In genomic region chr17:43171761-43172487, GRCh38 we compare ENCODE assay signal across 8 cellular contexts. TPM values are rescaled to one million over a fixed set of nuclear protein-coding genes. Genes with fewer than 3 reads are reported as not detected.
DNase-seq lines count a peak whose midpoint lies in the region; ATAC-seq lines count a peak whose summit lies in the region.

No MANE protein-coding gene starts in this region.

- peak overlapping the region; percentile 68 for H3K4me3 ChIP-seq in MG63
- peak overlapping the region; percentile 71 to 74 for H3K4me3 ChIP-seq in esophagus (ENCODE audit: low read depth in 1 of 2, low read length in 2 of 2)
- H3K4me3 ChIP-seq in naive thymus-derived CD4-positive, alpha-beta T cell (ENCODE audit: low read length): peak overlapping the region; percentile 64

- no peaks in the 10 kb centered on the region for H3K27me3 Mint-ChIP-seq in activated CD4-positive, alpha-beta T cell treated with anti-CD3 and anti-CD28 coated beads, Interleukin-2, amount 10 ng/mL, durations not matched to agents 7 days and 5 days
- H3K27me3 Mint-ChIP-seq in naive thymus-derived CD4-positive, alpha-beta T cell: no peaks in the 10 kb centered on the region
- H3K27me3 Mint-ChIP-seq in naive thymus-derived CD8-positive, alpha-beta T cell: no peaks in the 10 kb centered on the region

- POLR2A ChIA-PET in activated CD4-positive, alpha-beta T cell treated with anti-CD3 and anti-CD28 coated beads, Interleukin-2, amount 10 ng/mL, durations not matched to agents 7 days and 5 days (lab: Charles Lee): interaction anchor here (0.6 to 1.5 kb wide), 5 partner anchors 10 to 143 kb away, joined by 3 to 14 read pairs (median 3); no protein-coding TSS in a partner anchor
- POLR2A ChIA-PET in naive thymus-derived CD4-positive, alpha-beta T cell (lab: Charles Lee): interaction anchor here (0.7 to 2.2 kb wide), 26 partner anchors 8 to 1435 kb away, joined by 3 to 15 read pairs (median 4); partner anchors contain the start of genes BRCA1, DHX8, RPL27 and TMEM106A
- POLR2A ChIA-PET in naive thymus-derived CD8-positive, alpha-beta T cell (lab: Charles Lee): interaction anchor here (0.5 to 3.5 kb wide), 22 partner anchors 27 to 783 kb away, joined by 3 to 43 read pairs (median 4); partner anchors contain the start of genes BECN1, DHX8, IFI35 and PSME3

- no peaks in the 10 kb centered on the region for H3K4me1 ChIP-seq in esophagus (ENCODE audit: control insufficient read depth in 2 of 2, insufficient read depth in 2 of 2, low read length in 1 of 2)
- H3K4me1 ChIP-seq in naive thymus-derived CD4-positive, alpha-beta T cell (ENCODE audit: control insufficient read depth in 2 of 2, insufficient read depth in 2 of 2, low read length in 2 of 2): peaks cover 35 to 39% of the 10 kb centered on the region in 2 donors

- no peak overlapping the region for H3K27ac Mint-ChIP-seq in activated CD4-positive, alpha-beta T cell treated with anti-CD3 and anti-CD28 coated beads, Interleukin-2, amount 10 ng/mL, durations not matched to agents 7 days and 5 days
- no peak overlapping the region for H3K27ac Mint-ChIP-seq in naive thymus-derived CD4-positive, alpha-beta T cell
- H3K27ac Mint-ChIP-seq in naive thymus-derived CD8-positive, alpha-beta T cell: no peak overlapping the region

- H3K36me3 ChIP-seq in MG63 (peaks cover 17% of the 10 kb centered on the region), esophagus (ENCODE audit: control insufficient read depth in 2 of 2, insufficient read depth in 2 of 2, low read length in 1 of 2) (no peaks in the 10 kb centered on the region)
- peaks cover 0 to 4% (median 4%) of the 10 kb centered on the region in 3 experiments for H3K36me3 ChIP-seq in naive thymus-derived CD4-positive, alpha-beta T cell (ENCODE audit: control insufficient read depth in 2 of 3, insufficient read depth in 3 of 3, low read length in 3 of 3)

- peak overlapping the region; percentile 98 to 100 for H3K27ac ChIP-seq in esophagus (ENCODE audit: low read depth in 2 of 2, low read length in 1 of 2)
- peak overlapping the region; percentile 97 for H3K27ac ChIP-seq in naive thymus-derived CD4-positive, alpha-beta T cell (ENCODE audit: low read depth, low read length)

- intact Hi-C loops in naive thymus-derived CD4-positive, alpha-beta T cell (cut with micrococcal nuclease): loop anchor here (1.0 to 5.0 kb wide), 11 partner anchors 39 to 1483 kb away; partner anchors contain the start of genes AARSD1 (in 2 of the 2), IFI35 (in 2 of the 2), ATXN7L3 (in 1 of the 2) and DHX8 (in 1 of the 2)

- CTCF ChIA-PET in activated CD4-positive, alpha-beta T cell treated with anti-CD3 and anti-CD28 coated beads, Interleukin-2, amount 10 ng/mL, durations not matched to agents 7 days and 5 days (lab: Charles Lee): interaction anchor here (1.9 kb wide), 1 partner anchor 18 kb away, joined by 8 read pairs; no protein-coding TSS in a partner anchor
- CTCF ChIA-PET in naive thymus-derived CD4-positive, alpha-beta T cell (lab: Charles Lee): interaction anchor here (0.7 to 1.2 kb wide), 6 partner anchors 8 to 174 kb away, joined by 3 to 7 read pairs (median 4); partner anchors contain the start of genes IFI35 and RPL27

- no peak overlapping the region for H3K4me3 Mint-ChIP-seq in activated CD4-positive, alpha-beta T cell treated with anti-CD3 and anti-CD28 coated beads, Interleukin-2, amount 10 ng/mL, durations not matched to agents 7 days and 5 days
- no peak overlapping the region for H3K4me3 Mint-ChIP-seq in naive thymus-derived CD4-positive, alpha-beta T cell
- no peak overlapping the region for H3K4me3 Mint-ChIP-seq in naive thymus-derived CD8-positive, alpha-beta T cell

- H3K9me3 Mint-ChIP-seq in activated CD4-positive, alpha-beta T cell treated with anti-CD3 and anti-CD28 coated beads, Interleukin-2, amount 10 ng/mL, durations not matched to agents 7 days and 5 days: no peaks in the 10 kb centered on the region
- H3K9me3 Mint-ChIP-seq in naive thymus-derived CD4-positive, alpha-beta T cell: no peaks in the 10 kb centered on the region
- H3K9me3 Mint-ChIP-seq in naive thymus-derived CD8-positive, alpha-beta T cell: no peaks in the 10 kb centered on the region

- H3K9me3 ChIP-seq in MG63: no peaks in the 10 kb centered on the region
- no peaks in the 10 kb centered on the region for H3K9me3 ChIP-seq in esophagus (ENCODE audit: control insufficient read depth in 2 of 2, insufficient read depth in 1 of 2, low read depth in 1 of 2, low read length in 1 of 2)
- H3K9me3 ChIP-seq in naive thymus-derived CD4-positive, alpha-beta T cell (ENCODE audit: control insufficient read depth in 2 of 3, low read length in 3 of 3): no peaks in the 10 kb centered on the region

- H3K36me3 Mint-ChIP-seq in activated CD4-positive, alpha-beta T cell treated with anti-CD3 and anti-CD28 coated beads, Interleukin-2, amount 10 ng/mL, durations not matched to agents 7 days and 5 days (ENCODE audit: low read depth): peaks cover 31% of the 10 kb centered on the region
- H3K36me3 Mint-ChIP-seq in naive thymus-derived CD4-positive, alpha-beta T cell: peaks cover 0 to 17% (median 15%) of the 10 kb centered on the region in 5 donors
- peaks cover 0 to 19% (median 9%) of the 10 kb centered on the region in 3 donors for H3K36me3 Mint-ChIP-seq in naive thymus-derived CD8-positive, alpha-beta T cell

- ATAC-seq in naive thymus-derived CD4-positive, alpha-beta T cell: no peak
- no peak for ATAC-seq in HG02884 (IDR thresholded peaks at IDR 0.05; ENCODE audit: unreplicated experiment)
- ATAC-seq in naive thymus-derived CD8-positive, alpha-beta T cell: no peak

- peaks cover 44% of the 10 kb centered on the region for H3K4me1 Mint-ChIP-seq in activated CD4-positive, alpha-beta T cell treated with anti-CD3 and anti-CD28 coated beads, Interleukin-2, amount 10 ng/mL, durations not matched to agents 7 days and 5 days
- peaks cover 29 to 49% (median 39%) of the 10 kb centered on the region in 7 donors for H3K4me1 Mint-ChIP-seq in naive thymus-derived CD4-positive, alpha-beta T cell
- H3K4me1 Mint-ChIP-seq in naive thymus-derived CD8-positive, alpha-beta T cell: peaks cover 19 to 45% (median 34%) of the 10 kb centered on the region in 4 donors

- WGBS in esophagus, 2 donors: 8 to 10% methylated on average over 7 of the region's 7 CpGs

- DNase-seq in activated CD4-positive, alpha-beta T cell treated with anti-CD3 and anti-CD28 coated beads, Interleukin-2, amount 10 ng/mL, durations not matched to agents 7 days and 5 days: peak; percentile 7
- no peak for DNase-seq in activated CD4-positive, alpha-beta T cell treated with anti-CD3 and anti-CD28 coated beads, Interleukin-2, amount 50 U/mL, for 4 hours
- DNase-seq in MG63: peak; percentile 76
- peak; percentile 52 for DNase-seq in T1000 (lab: John Stamatoyannopoulos, UW)
- peak in 2 of 9 donors; percentile 7 to 17 for DNase-seq in naive thymus-derived CD4-positive, alpha-beta T cell
- no peak for DNase-seq in naive thymus-derived CD8-positive, alpha-beta T cell

- H3K27me3 ChIP-seq in MG63: no peaks in the 10 kb centered on the region
- no peaks in the 10 kb centered on the region for H3K27me3 ChIP-seq in esophagus (ENCODE audit: control insufficient read depth in 1 of 2, insufficient read depth in 2 of 2, low read length in 2 of 2)
- H3K27me3 ChIP-seq in naive thymus-derived CD4-positive, alpha-beta T cell (ENCODE audit: control insufficient read depth in 2 of 2, insufficient read depth in 2 of 2, low read length in 2 of 2): no peaks in the 10 kb centered on the region

RNA-seq across cellular contexts. Expression of gene NBR1, which starts 0.9 kb away (rescaled TPM):
- total RNA-seq in activated CD4-positive, alpha-beta T cell treated with anti-CD3 and anti-CD28 coated beads, Interleukin-2, amount 10 ng/mL, durations not matched to agents 7 days and 5 days: 10 to 100 TPM; 53.9 to 54.3 TPM
- total RNA-seq in MG63 (2014; rRNA removed; shearing (Covaris generic); ENCODE audit: low replicate concordance): 78.8 and 81.8 TPM in 2 replicates
- 10 to 100 TPM; 25.2 to 26.1 TPM for polyA plus RNA-seq in esophagus
- 10 to 100 TPM; 44.6 to 83.0 (median 64.3) TPM for total RNA-seq in naive thymus-derived CD4-positive, alpha-beta T cell
- 10 to 100 TPM; 72.2 to 93.2 TPM for polyA plus RNA-seq in naive thymus-derived CD4-positive, alpha-beta T cell
- 10 to 100 TPM; 81.3 to 88.0 TPM for total RNA-seq in naive thymus-derived CD8-positive, alpha-beta T cell
- 10 to 100 TPM; 63.3 to 73.2 (median 68.1) TPM for polyA plus RNA-seq in naive thymus-derived CD8-positive, alpha-beta T cell

RNA-seq across cellular contexts. Expression of gene TMEM106A, which starts 39.8 kb away (rescaled TPM):
- 10 to 100 TPM; 11.7 to 11.8 TPM for total RNA-seq in activated CD4-positive, alpha-beta T cell treated with anti-CD3 and anti-CD28 coated beads, Interleukin-2, amount 10 ng/mL, durations not matched to agents 7 days and 5 days
- 0.10 and 0.99 TPM in 2 replicates for total RNA-seq in MG63 (2014; rRNA removed; shearing (Covaris generic); ENCODE audit: low replicate concordance)
- polyA plus RNA-seq in esophagus: 1 to 10 TPM in 1 of 2 donors, under 1 TPM in 1; 0.49 to 2.3 TPM
- total RNA-seq in naive thymus-derived CD4-positive, alpha-beta T cell: 10 to 100 TPM; 10.4 to 20.7 (median 13.9) TPM
- 1 to 10 TPM; 1.6 to 6.6 TPM for polyA plus RNA-seq in naive thymus-derived CD4-positive, alpha-beta T cell
- 10 to 100 TPM; 17.3 to 18.0 TPM for total RNA-seq in naive thymus-derived CD8-positive, alpha-beta T cell
- polyA plus RNA-seq in naive thymus-derived CD8-positive, alpha-beta T cell: 1 to 10 TPM; 4.1 to 5.5 (median 4.2) TPM

RNA-seq across cellular contexts. Expression of gene BRCA1, which starts 46.8 kb away (rescaled TPM):
- total RNA-seq in activated CD4-positive, alpha-beta T cell treated with anti-CD3 and anti-CD28 coated beads, Interleukin-2, amount 10 ng/mL, durations not matched to agents 7 days and 5 days: 10 to 100 TPM; 67.4 to 76.0 TPM
- total RNA-seq in MG63 (2014; rRNA removed; shearing (Covaris generic); ENCODE audit: low replicate concordance): 30.8 and 33.9 TPM in 2 replicates
- polyA plus RNA-seq in esophagus: 1 to 10 TPM; 3.7 to 3.8 TPM
- total RNA-seq in naive thymus-derived CD4-positive, alpha-beta T cell: 10 to 100 TPM in 1 of 5 experiments, 1 to 10 TPM in 4; 2.6 to 54.1 (median 5.4) TPM
- 1 to 10 TPM; 1.1 to 3.0 TPM for polyA plus RNA-seq in naive thymus-derived CD4-positive, alpha-beta T cell
- 1 to 10 TPM; 5.8 to 6.2 TPM for total RNA-seq in naive thymus-derived CD8-positive, alpha-beta T cell
- 1 to 10 TPM in 2 of 3 donors, under 1 TPM in 1; 0.35 to 1.8 (median 1.2) TPM for polyA plus RNA-seq in naive thymus-derived CD8-positive, alpha-beta T cell

RNA-seq across cellular contexts. Expression of gene CCDC200, which starts 56.5 kb away (rescaled TPM):
- total RNA-seq in activated CD4-positive, alpha-beta T cell treated with anti-CD3 and anti-CD28 coated beads, Interleukin-2, amount 10 ng/mL, durations not matched to agents 7 days and 5 days: not detected
- not detected in 2 replicates for total RNA-seq in MG63 (2014; rRNA removed; shearing (Covaris generic); ENCODE audit: low replicate concordance)
- not detected for polyA plus RNA-seq in esophagus
- 1 to 10 TPM in 2 of 5 experiments, under 1 TPM in 1, not detected in 2; 0.72 to 2.0 (median 1.7) TPM for total RNA-seq in naive thymus-derived CD4-positive, alpha-beta T cell
- polyA plus RNA-seq in naive thymus-derived CD4-positive, alpha-beta T cell: 1 to 10 TPM in 1 of 2 donors, not detected in 1; 1.3 TPM
- 1 to 10 TPM; 1.4 to 2.1 TPM for total RNA-seq in naive thymus-derived CD8-positive, alpha-beta T cell
- under 1 TPM in 2 of 3 donors, not detected in 1; 0.69 to 0.73 TPM for polyA plus RNA-seq in naive thymus-derived CD8-positive, alpha-beta T cell

Comparison
In these comparisons a context has a peak if more than half of its experiments do, and no peak if none do; other contexts are left out.
1. DNase-seq: peak in activated CD4-positive, alpha-beta T cell treated with anti-CD3 and anti-CD28 coated beads, Interleukin-2, amount 10 ng/mL, durations not matched to agents 7 days and 5 days (single experiment), MG63 (single experiment) and T1000 (single experiment); none in activated CD4-positive, alpha-beta T cell treated with anti-CD3 and anti-CD28 coated beads, Interleukin-2, amount 50 U/mL, for 4 hours (0 of 2) and naive thymus-derived CD8-positive, alpha-beta T cell (0 of 10).
2. Peak in every context shown above with its lines, with median percentiles within 50 percentile points of each other: H3K4me3 ChIP-seq.